Comparison of ENCODE assay signal across 1 cellular context in genomic region chr7:40148247-40148580, GRCh38. TPM values are rescaled to one million over a fixed set of nuclear protein-coding genes. Genes with fewer than 3 reads are reported as not detected.
"Had no signal": no experiment of that assay in that cellular context is flagged by ENCODE, and none has a peak within 500 bp of the region (broad histone marks: within the 10 kb centered on the region; RNA-seq: fewer than 3 reads in every experiment).

No MANE protein-coding gene starts in this region.

RNA-seq across cellular contexts. Expression of gene SUGCT, which starts 13.4 kb away (rescaled TPM):
- total RNA-seq: OCI-LY7 had no signal
